Comparison of ENCODE assay signal across 13 cellular contexts in the genomic region with DNA sequence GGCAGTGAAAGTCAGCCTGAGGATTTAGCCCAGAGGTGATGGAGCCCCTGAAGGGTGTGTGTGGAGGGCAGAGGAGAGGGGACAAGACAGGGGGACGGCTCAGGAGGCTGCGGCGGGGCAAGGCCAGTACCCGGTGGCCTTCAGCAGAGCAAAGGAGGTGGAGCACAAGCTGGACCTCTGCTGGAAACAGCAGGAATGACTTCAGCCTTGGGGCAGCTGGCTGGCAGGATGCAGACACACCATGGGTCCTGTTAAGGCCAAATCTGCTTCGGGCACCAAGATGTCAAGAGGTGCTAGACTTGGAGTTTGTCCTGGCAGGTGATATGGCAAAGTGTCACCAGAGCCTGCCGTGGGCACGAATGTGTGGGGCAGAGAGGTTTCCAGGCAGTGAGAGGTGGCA.
A peak's percentile ranks its signal among the peaks of the same experiment; 100 is the strongest.
DNase-seq lines count a peak whose midpoint lies in the region; ATAC-seq and TF ChIP-seq lines count a peak whose summit lies in the region.
"Had no signal": no experiment of that assay in that cellular context is flagged by ENCODE, and none has a peak within 500 bp of the region (broad histone marks: within the 10 kb centered on the region; RNA-seq: fewer than 3 reads in every experiment).

No MANE protein-coding gene starts in this region.

- DNase-seq in activated naive CD4-positive, alpha-beta T cell treated with anti-CD3 and anti-CD28 coated beads for 36 hours: no peak
- DNase-seq in activated naive CD4-positive, alpha-beta T cell treated with Interleukin-2 at 50 U/mL for 16 hours: no peak
- DNase-seq in activated CD8-positive, alpha-beta T cell treated with anti-CD3 and anti-CD28 coated beads, Interleukin-2, amount 10 ng/mL, durations not matched to agents 7 days and 5 days: no peak
- peak; percentile 25 to 40 (median 37) for DNase-seq in immature natural killer cell
- no peak for DNase-seq in tibial artery
- DNase-seq in thyroid gland: no peak
- DNase-seq: BE2C; KG1; NCI-H2171; stimulated activated CD4-positive, alpha-beta T cell treated with anti-CD3 and anti-CD28 coated beads, Interleukin-4, amount 100 ng/mL, for 1 hour had no signal

- H3K27ac ChIP-seq in tibial artery (no peak overlapping the region), thyroid gland (no peak overlapping the region)

- H3K4me3 ChIP-seq in tibial artery (peak overlapping the region; percentile 3 to 17), thyroid gland (replicated peaks in 1 of 3) (no peak overlapping the region)

- H3K27me3 Mint-ChIP-seq in activated naive CD4-positive, alpha-beta T cell treated with anti-CD3 and anti-CD28 coated beads for 36 hours (ENCODE audit: low read depth): no peaks in the 10 kb centered on the region
- H3K27me3 Mint-ChIP-seq in activated CD8-positive, alpha-beta T cell treated with anti-CD3 and anti-CD28 coated beads, Interleukin-2, amount 10 ng/mL, durations not matched to agents 7 days and 5 days (ENCODE audit: low read depth): no peaks in the 10 kb centered on the region
- peaks cover 35 to 57% (median 46%) of the 10 kb centered on the region in 3 donors for H3K27me3 Mint-ChIP-seq in immature natural killer cell (ENCODE audit: low read depth in 3 of 3)

- H3K27ac Mint-ChIP-seq in activated naive CD4-positive, alpha-beta T cell treated with anti-CD3 and anti-CD28 coated beads for 36 hours: peak overlapping the region; percentile 38
- peak overlapping the region; percentile 56 for H3K27ac Mint-ChIP-seq in activated CD8-positive, alpha-beta T cell treated with anti-CD3 and anti-CD28 coated beads, Interleukin-2, amount 10 ng/mL, durations not matched to agents 7 days and 5 days
- H3K27ac Mint-ChIP-seq in immature natural killer cell: peak overlapping the region; percentile 92 to 100 (median 100)

- H3K4me3 Mint-ChIP-seq in activated naive CD4-positive, alpha-beta T cell treated with anti-CD3 and anti-CD28 coated beads for 36 hours: peak overlapping the region; percentile 47
- peak overlapping the region; percentile 49 for H3K4me3 Mint-ChIP-seq in activated CD8-positive, alpha-beta T cell treated with anti-CD3 and anti-CD28 coated beads, Interleukin-2, amount 10 ng/mL, durations not matched to agents 7 days and 5 days
- H3K4me3 Mint-ChIP-seq in immature natural killer cell: peak overlapping the region; percentile 93 to 100 (median 99)
- H3K4me3 Mint-ChIP-seq: neural crest cell had no signal

- WGBS in thyroid gland, 2 donors: 80 to 91% methylated on average over 6 to 7 of the region's 7 CpGs

- H3K4me1 ChIP-seq in tibial artery (peaks cover 0 to 3% (median 0%) of the 10 kb centered on the region in 4 donors), thyroid gland (peaks cover 0 to 4% of the 10 kb centered on the region in 2 donors)
- H3K4me1 ChIP-seq: BE2C had no signal

- CTCF ChIA-PET in activated naive CD4-positive, alpha-beta T cell treated with anti-CD3 and anti-CD28 coated beads for 36 hours (lab: Charles Lee): interaction anchor here (1.7 to 1.8 kb wide), 2 partner anchors 14 to 24 kb away, joined by 4 to 12 read pairs; no protein-coding TSS in a partner anchor
- CTCF ChIA-PET in activated CD8-positive, alpha-beta T cell treated with anti-CD3 and anti-CD28 coated beads, Interleukin-2, amount 10 ng/mL, durations not matched to agents 7 days and 5 days (lab: Charles Lee): interaction anchor here (0.8 to 1.7 kb wide), 2 partner anchors 13 to 41 kb away, joined by 3 to 6 read pairs; no protein-coding TSS in a partner anchor

- TF ChIP-seq POLR2A in thyroid gland (IDR thresholded peaks at IDR 0.05): no peak

- peaks cover 24 to 55% (median 39%) of the 10 kb centered on the region in 3 donors for H3K36me3 ChIP-seq in tibial artery
- no peaks in the 10 kb centered on the region for H3K36me3 ChIP-seq in thyroid gland
- H3K36me3 ChIP-seq: BE2C had no signal

- peaks cover 71% of the 10 kb centered on the region for H3K4me1 Mint-ChIP-seq in activated naive CD4-positive, alpha-beta T cell treated with anti-CD3 and anti-CD28 coated beads for 36 hours (ENCODE audit: low read depth)
- H3K4me1 Mint-ChIP-seq in activated CD8-positive, alpha-beta T cell treated with anti-CD3 and anti-CD28 coated beads, Interleukin-2, amount 10 ng/mL, durations not matched to agents 7 days and 5 days (ENCODE audit: low read depth): peaks cover 82% of the 10 kb centered on the region
- H3K4me1 Mint-ChIP-seq in immature natural killer cell: peaks cover 80 to 85% of the 10 kb centered on the region in 2 donors
- H3K4me1 Mint-ChIP-seq: neural crest cell had no signal

- no peak for ATAC-seq in activated CD8-positive, alpha-beta T cell treated with anti-CD3 and anti-CD28 coated beads, Interleukin-2, amount 10 ng/mL, durations not matched to agents 7 days and 5 days
- no peak for ATAC-seq in HG02884 (IDR thresholded peaks at IDR 0.05; ENCODE audit: unreplicated experiment)
- no peak for ATAC-seq in GM18873 (IDR thresholded peaks at IDR 0.05; ENCODE audit: low FRiP score, unreplicated experiment)

- H3K9me3 ChIP-seq in tibial artery (no peaks in the 10 kb centered on the region), thyroid gland (no peaks in the 10 kb centered on the region)
- H3K9me3 ChIP-seq: BE2C had no signal

- POLR2A ChIA-PET in activated CD8-positive, alpha-beta T cell treated with anti-CD3 and anti-CD28 coated beads, Interleukin-2, amount 10 ng/mL, durations not matched to agents 7 days and 5 days (lab: Charles Lee): no interaction called here

- no peak for TF ChIP-seq CTCF in tibial artery (IDR thresholded peaks at IDR 0.05)
- no peak for TF ChIP-seq CTCF in thyroid gland (IDR thresholded peaks at IDR 0.05)

- H3K27me3 ChIP-seq in tibial artery (no peaks in the 10 kb centered on the region), thyroid gland (no peaks in the 10 kb centered on the region)
- H3K27me3 ChIP-seq: BE2C had no signal

- peaks cover 22% of the 10 kb centered on the region for H3K36me3 Mint-ChIP-seq in activated naive CD4-positive, alpha-beta T cell treated with anti-CD3 and anti-CD28 coated beads for 36 hours (ENCODE audit: low read depth)
- peaks cover 86% of the 10 kb centered on the region for H3K36me3 Mint-ChIP-seq in activated CD8-positive, alpha-beta T cell treated with anti-CD3 and anti-CD28 coated beads, Interleukin-2, amount 10 ng/mL, durations not matched to agents 7 days and 5 days (ENCODE audit: low read depth)
- peaks cover 24 to 65% (median 28%) of the 10 kb centered on the region in 3 donors for H3K36me3 Mint-ChIP-seq in immature natural killer cell

- H3K9me3 Mint-ChIP-seq in activated naive CD4-positive, alpha-beta T cell treated with anti-CD3 and anti-CD28 coated beads for 36 hours: no peaks in the 10 kb centered on the region
- H3K9me3 Mint-ChIP-seq in activated CD8-positive, alpha-beta T cell treated with anti-CD3 and anti-CD28 coated beads, Interleukin-2, amount 10 ng/mL, durations not matched to agents 7 days and 5 days (ENCODE audit: insufficient read depth): no peaks in the 10 kb centered on the region
- no peaks in the 10 kb centered on the region for H3K9me3 Mint-ChIP-seq in immature natural killer cell
- H3K9me3 Mint-ChIP-seq: neural crest cell had no signal

- intact Hi-C loops in activated naive CD4-positive, alpha-beta T cell treated with anti-CD3 and anti-CD28 coated beads for 36 hours (cut with micrococcal nuclease): loop anchor here (10.0 kb wide), 1 partner anchor 1312 kb away; no protein-coding TSS in a partner anchor
- intact Hi-C loops in tibial artery (cut with DNase I; ENCODE audit: low total_unique reads): no loop called here
- intact Hi-C loops in thyroid gland (cut with DNase I): no loop called here

Comparison
In these comparisons a context has a peak if more than half of its experiments do, and no peak if none do; other contexts are left out.
1. DNase-seq: peak in immature natural killer cell (3 of 3); none in activated naive CD4-positive, alpha-beta T cell treated with anti-CD3 and anti-CD28 coated beads for 36 hours (single experiment), activated naive CD4-positive, alpha-beta T cell treated with Interleukin-2 at 50 U/mL for 16 hours (single experiment), activated CD8-positive, alpha-beta T cell treated with anti-CD3 and anti-CD28 coated beads, Interleukin-2, amount 10 ng/mL, durations not matched to agents 7 days and 5 days (single experiment), tibial artery (0 of 2) and thyroid gland (0 of 2).
2. H3K27ac Mint-ChIP-seq: peak in every context shown above with its lines; median percentile 100 in immature natural killer cell; 56 in activated CD8-positive, alpha-beta T cell treated with anti-CD3 and anti-CD28 coated beads, Interleukin-2, amount 10 ng/mL, durations not matched to agents 7 days and 5 days; 38 in activated naive CD4-positive, alpha-beta T cell treated with anti-CD3 and anti-CD28 coated beads for 36 hours.
3. H3K4me3 Mint-ChIP-seq: peak in every context shown above with its lines; median percentile 99 in immature natural killer cell; 49 in activated CD8-positive, alpha-beta T cell treated with anti-CD3 and anti-CD28 coated beads, Interleukin-2, amount 10 ng/mL, durations not matched to agents 7 days and 5 days; 47 in activated naive CD4-positive, alpha-beta T cell treated with anti-CD3 and anti-CD28 coated beads for 36 hours.
4. H3K4me3 ChIP-seq: peak in tibial artery (2 of 2); none in thyroid gland (0 of 3).